In the genomic region with DNA sequence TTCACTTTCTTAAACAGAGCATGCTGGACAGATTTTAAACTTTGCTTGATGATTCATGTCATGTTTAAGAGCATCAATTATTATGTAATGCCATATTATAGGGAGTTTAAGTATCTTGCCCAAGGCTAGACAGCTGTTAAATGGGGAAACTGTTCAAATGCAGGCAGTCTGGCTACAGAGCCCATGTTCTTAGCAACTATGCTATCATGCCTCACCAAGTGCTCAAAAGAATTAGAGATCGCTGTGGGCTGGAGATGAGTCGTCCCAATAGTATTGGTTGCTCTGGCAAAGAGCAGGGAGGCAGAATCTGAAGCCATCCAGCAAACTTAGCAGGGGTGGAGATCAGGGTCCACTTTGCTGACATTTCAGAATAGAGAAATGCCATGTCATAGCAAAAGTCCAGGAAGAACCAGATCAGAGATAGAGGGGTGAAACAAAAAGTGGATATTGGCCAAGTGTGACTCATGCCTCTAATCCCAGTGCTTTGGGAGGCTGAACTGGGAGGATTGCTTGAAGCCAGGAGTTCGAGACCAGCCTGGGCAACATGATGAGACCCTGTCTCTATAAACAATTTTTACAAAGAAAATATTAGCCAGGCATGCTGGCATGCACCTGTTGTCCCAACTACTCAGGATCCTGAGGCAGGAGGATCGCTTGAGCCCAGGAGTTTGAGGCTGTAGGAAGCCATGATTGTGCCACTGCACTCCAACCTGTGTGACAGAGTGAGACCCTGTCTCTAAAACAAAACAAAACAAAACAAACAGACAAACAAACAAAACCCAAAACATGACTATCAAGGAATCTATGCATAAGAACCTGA, we compare ENCODE assay signal across 1 cellular context.
A peak's percentile ranks its signal among the peaks of the same experiment; 100 is the strongest.
TF ChIP-seq lines count a peak whose summit lies in the region.

No MANE protein-coding gene starts in this region.

TF ChIP-seq in K562, 482 proteins besides CTCF, POLR2A, EP300 and RAD21 (continued from another document and continues in another):
- TF ChIP-seq ETS2 (tag; IDR thresholded peaks at IDR 0.05; ENCODE audit: borderline replicate concordance, poor library complexity, severe bottlenecking), result no peak
- TF ChIP-seq, protein P1, sequence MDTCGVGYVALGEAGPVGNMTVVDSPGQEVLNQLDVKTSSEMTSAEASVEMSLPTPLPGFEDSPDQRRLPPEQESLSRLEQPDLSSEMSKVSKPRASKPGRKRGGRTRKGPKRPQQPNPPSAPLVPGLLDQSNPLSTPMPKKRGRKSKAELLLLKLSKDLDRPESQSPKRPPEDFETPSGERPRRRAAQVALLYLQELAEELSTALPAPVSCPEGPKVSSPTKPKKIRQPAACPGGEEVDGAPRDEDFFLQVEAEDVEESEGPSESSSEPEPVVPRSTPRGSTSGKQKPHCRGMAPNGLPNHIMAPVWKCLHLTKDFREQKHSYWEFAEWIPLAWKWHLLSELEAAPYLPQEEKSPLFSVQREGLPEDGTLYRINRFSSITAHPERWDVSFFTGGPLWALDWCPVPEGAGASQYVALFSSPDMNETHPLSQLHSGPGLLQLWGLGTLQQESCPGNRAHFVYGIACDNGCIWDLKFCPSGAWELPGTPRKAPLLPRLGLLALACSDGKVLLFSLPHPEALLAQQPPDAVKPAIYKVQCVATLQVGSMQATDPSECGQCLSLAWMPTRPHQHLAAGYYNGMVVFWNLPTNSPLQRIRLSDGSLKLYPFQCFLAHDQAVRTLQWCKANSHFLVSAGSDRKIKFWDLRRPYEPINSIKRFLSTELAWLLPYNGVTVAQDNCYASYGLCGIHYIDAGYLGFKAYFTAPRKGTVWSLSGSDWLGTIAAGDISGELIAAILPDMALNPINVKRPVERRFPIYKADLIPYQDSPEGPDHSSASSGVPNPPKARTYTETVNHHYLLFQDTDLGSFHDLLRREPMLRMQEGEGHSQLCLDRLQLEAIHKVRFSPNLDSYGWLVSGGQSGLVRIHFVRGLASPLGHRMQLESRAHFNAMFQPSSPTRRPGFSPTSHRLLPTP (IDR thresholded peaks at IDR 0.05; ENCODE audit: borderline replicate concordance, extremely low read depth, insufficient read length), result peak; percentile 89
- TF ChIP-seq ZNF561 (CRISPR knock-in tag; conservative IDR thresholded peaks at IDR 0.05), result no peak
- TF ChIP-seq FOSL1 (tag; conservative IDR thresholded peaks at IDR 0.05), result peak; percentile 99
- TF ChIP-seq, protein P2, sequence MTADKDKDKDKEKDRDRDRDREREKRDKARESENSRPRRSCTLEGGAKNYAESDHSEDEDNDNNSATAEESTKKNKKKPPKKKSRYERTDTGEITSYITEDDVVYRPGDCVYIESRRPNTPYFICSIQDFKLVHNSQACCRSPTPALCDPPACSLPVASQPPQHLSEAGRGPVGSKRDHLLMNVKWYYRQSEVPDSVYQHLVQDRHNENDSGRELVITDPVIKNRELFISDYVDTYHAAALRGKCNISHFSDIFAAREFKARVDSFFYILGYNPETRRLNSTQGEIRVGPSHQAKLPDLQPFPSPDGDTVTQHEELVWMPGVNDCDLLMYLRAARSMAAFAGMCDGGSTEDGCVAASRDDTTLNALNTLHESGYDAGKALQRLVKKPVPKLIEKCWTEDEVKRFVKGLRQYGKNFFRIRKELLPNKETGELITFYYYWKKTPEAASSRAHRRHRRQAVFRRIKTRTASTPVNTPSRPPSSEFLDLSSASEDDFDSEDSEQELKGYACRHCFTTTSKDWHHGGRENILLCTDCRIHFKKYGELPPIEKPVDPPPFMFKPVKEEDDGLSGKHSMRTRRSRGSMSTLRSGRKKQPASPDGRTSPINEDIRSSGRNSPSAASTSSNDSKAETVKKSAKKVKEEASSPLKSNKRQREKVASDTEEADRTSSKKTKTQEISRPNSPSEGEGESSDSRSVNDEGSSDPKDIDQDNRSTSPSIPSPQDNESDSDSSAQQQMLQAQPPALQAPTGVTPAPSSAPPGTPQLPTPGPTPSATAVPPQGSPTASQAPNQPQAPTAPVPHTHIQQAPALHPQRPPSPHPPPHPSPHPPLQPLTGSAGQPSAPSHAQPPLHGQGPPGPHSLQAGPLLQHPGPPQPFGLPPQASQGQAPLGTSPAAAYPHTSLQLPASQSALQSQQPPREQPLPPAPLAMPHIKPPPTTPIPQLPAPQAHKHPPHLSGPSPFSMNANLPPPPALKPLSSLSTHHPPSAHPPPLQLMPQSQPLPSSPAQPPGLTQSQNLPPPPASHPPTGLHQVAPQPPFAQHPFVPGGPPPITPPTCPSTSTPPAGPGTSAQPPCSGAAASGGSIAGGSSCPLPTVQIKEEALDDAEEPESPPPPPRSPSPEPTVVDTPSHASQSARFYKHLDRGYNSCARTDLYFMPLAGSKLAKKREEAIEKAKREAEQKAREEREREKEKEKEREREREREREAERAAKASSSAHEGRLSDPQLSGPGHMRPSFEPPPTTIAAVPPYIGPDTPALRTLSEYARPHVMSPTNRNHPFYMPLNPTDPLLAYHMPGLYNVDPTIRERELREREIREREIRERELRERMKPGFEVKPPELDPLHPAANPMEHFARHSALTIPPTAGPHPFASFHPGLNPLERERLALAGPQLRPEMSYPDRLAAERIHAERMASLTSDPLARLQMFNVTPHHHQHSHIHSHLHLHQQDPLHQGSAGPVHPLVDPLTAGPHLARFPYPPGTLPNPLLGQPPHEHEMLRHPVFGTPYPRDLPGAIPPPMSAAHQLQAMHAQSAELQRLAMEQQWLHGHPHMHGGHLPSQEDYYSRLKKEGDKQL (CRISPR knock-in tag; IDR thresholded peaks at IDR 0.05; ENCODE audit: borderline replicate concordance), result no peak
- no peak for TF ChIP-seq PCBP1 (IDR thresholded peaks at IDR 0.05; ENCODE audit: low read depth, low read length, poor library complexity, severe bottlenecking)
- TF ChIP-seq ZNF644 (tag; IDR thresholded peaks at IDR 0.05; ENCODE audit: low read depth), result no peak
- TF ChIP-seq, protein P3, sequence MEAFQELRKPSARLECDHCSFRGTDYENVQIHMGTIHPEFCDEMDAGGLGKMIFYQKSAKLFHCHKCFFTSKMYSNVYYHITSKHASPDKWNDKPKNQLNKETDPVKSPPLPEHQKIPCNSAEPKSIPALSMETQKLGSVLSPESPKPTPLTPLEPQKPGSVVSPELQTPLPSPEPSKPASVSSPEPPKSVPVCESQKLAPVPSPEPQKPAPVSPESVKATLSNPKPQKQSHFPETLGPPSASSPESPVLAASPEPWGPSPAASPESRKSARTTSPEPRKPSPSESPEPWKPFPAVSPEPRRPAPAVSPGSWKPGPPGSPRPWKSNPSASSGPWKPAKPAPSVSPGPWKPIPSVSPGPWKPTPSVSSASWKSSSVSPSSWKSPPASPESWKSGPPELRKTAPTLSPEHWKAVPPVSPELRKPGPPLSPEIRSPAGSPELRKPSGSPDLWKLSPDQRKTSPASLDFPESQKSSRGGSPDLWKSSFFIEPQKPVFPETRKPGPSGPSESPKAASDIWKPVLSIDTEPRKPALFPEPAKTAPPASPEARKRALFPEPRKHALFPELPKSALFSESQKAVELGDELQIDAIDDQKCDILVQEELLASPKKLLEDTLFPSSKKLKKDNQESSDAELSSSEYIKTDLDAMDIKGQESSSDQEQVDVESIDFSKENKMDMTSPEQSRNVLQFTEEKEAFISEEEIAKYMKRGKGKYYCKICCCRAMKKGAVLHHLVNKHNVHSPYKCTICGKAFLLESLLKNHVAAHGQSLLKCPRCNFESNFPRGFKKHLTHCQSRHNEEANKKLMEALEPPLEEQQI (IDR thresholded peaks at IDR 0.05), result peak; percentile 95
- TF ChIP-seq NCOA1 (IDR thresholded peaks at IDR 0.05; ENCODE audit: low read depth), result 0 out of 2 replicates have a peak, but pooled peaks have one; percentile 51
- TF ChIP-seq ZKSCAN8 (CRISPR knock-in tag; IDR thresholded peaks at IDR 0.05), result no peak
- TF ChIP-seq ZNF12 (CRISPR knock-in tag; IDR thresholded peaks at IDR 0.05), result no peak
- TF ChIP-seq ZFX (CRISPR knock-in tag; IDR thresholded peaks at IDR 0.05), result no peak
- no peak for TF ChIP-seq ZNF143 (CRISPR knock-in tag; IDR thresholded peaks at IDR 0.05)
- 0 out of 4 replicates have a peak, but pooled peaks of 1 of the 2 experiments have one; percentile 17 for TF ChIP-seq FOXK2 (conservative IDR thresholded peaks at IDR 0.05 in 1 of 2, IDR thresholded peaks at IDR 0.05 in 1 of 2; ENCODE audit: low read depth in 2 of 2)
- no peak for TF ChIP-seq ZNF764 (CRISPR knock-in tag; IDR thresholded peaks at IDR 0.05; ENCODE audit: low read depth)
- TF ChIP-seq, protein P4, sequence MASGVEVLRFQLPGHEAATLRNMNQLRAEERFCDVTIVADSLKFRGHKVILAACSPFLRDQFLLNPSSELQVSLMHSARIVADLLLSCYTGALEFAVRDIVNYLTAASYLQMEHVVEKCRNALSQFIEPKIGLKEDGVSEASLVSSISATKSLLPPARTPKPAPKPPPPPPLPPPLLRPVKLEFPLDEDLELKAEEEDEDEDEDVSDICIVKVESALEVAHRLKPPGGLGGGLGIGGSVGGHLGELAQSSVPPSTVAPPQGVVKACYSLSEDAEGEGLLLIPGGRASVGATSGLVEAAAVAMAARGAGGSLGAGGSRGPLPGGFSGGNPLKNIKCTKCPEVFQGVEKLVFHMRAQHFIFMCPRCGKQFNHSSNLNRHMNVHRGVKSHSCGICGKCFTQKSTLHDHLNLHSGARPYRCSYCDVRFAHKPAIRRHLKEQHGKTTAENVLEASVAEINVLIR (CRISPR knock-in tag; IDR thresholded peaks at IDR 0.05), result no peak
- no peak for TF ChIP-seq BDP1 (IDR thresholded peaks at IDR 0.05; ENCODE audit: insufficient read depth, insufficient read length)
- TF ChIP-seq EWSR1 (IDR thresholded peaks at IDR 0.05; ENCODE audit: borderline replicate concordance, low read depth, partially characterized antibody), result no peak
- TF ChIP-seq BRD9 (IDR thresholded peaks at IDR 0.05; ENCODE audit: low read depth, partially characterized antibody), result peak; percentile 41
- no peak for TF ChIP-seq RBM15 (IDR thresholded peaks at IDR 0.05; ENCODE audit: insufficient read depth, low read length)
- TF ChIP-seq SAFB (IDR thresholded peaks at IDR 0.05; ENCODE audit: borderline replicate concordance, low read depth, low read length), result no peak
- TF ChIP-seq PHTF2 (CRISPR knock-in tag; IDR thresholded peaks at IDR 0.05), result no peak
- TF ChIP-seq SLC30A9 (CRISPR knock-in tag; IDR thresholded peaks at IDR 0.05), result no peak
- TF ChIP-seq KDM1A (IDR thresholded peaks at IDR 0.05), result peak; percentile 84 to 94
- no peak for TF ChIP-seq SRSF1 (IDR thresholded peaks at IDR 0.05; ENCODE audit: low read depth, low read length)
- TF ChIP-seq MAFK (IDR thresholded peaks at IDR 0.05; ENCODE audit: low read length), result peak; percentile 94
- TF ChIP-seq CAMTA2 (CRISPR knock-in tag; conservative IDR thresholded peaks at IDR 0.05), result no peak
- TF ChIP-seq ZNF778 (CRISPR knock-in tag; IDR thresholded peaks at IDR 0.05), result no peak
- TF ChIP-seq RAD51 (IDR thresholded peaks at IDR 0.05; ENCODE audit: borderline replicate concordance, low read depth), result no peak; the same call in 1 of the 2 replicates
- TF ChIP-seq, protein P5, sequence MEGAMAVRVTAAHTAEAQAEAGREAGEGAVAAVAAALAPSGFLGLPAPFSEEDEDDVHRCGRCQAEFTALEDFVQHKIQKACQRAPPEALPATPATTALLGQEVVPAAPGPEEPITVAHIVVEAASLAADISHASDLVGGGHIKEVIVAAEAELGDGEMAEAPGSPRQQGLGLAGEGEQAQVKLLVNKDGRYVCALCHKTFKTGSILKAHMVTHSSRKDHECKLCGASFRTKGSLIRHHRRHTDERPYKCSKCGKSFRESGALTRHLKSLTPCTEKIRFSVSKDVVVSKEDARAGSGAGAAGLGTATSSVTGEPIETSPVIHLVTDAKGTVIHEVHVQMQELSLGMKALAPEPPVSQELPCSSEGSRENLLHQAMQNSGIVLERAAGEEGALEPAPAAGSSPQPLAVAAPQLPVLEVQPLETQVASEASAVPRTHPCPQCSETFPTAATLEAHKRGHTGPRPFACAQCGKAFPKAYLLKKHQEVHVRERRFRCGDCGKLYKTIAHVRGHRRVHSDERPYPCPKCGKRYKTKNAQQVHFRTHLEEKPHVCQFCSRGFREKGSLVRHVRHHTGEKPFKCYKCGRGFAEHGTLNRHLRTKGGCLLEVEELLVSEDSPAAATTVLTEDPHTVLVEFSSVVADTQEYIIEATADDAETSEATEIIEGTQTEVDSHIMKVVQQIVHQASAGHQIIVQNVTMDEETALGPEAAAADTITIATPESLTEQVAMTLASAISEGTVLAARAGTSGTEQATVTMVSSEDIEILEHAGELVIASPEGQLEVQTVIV (CRISPR knock-in tag; IDR thresholded peaks at IDR 0.05; ENCODE audit: borderline replicate concordance), result no peak
- TF ChIP-seq, protein P6, sequence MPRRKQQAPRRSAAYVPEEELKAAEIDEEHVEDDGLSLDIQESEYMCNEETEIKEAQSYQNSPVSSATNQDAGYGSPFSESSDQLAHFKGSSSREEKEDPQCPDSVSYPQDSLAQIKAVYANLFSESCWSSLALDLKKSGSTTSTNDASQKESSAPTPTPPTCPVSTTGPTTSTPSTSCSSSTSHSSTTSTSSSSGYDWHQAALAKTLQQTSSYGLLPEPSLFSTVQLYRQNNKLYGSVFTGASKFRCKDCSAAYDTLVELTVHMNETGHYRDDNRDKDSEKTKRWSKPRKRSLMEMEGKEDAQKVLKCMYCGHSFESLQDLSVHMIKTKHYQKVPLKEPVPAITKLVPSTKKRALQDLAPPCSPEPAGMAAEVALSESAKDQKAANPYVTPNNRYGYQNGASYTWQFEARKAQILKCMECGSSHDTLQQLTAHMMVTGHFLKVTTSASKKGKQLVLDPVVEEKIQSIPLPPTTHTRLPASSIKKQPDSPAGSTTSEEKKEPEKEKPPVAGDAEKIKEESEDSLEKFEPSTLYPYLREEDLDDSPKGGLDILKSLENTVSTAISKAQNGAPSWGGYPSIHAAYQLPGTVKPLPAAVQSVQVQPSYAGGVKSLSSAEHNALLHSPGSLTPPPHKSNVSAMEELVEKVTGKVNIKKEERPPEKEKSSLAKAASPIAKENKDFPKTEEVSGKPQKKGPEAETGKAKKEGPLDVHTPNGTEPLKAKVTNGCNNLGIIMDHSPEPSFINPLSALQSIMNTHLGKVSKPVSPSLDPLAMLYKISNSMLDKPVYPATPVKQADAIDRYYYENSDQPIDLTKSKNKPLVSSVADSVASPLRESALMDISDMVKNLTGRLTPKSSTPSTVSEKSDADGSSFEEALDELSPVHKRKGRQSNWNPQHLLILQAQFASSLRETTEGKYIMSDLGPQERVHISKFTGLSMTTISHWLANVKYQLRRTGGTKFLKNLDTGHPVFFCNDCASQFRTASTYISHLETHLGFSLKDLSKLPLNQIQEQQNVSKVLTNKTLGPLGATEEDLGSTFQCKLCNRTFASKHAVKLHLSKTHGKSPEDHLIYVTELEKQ (CRISPR knock-in tag; IDR thresholded peaks at IDR 0.05), result no peak
- no peak for TF ChIP-seq MYBL2 (IDR thresholded peaks at IDR 0.05; ENCODE audit: low read depth)
- TF ChIP-seq MYBL2 (CRISPR knock-in tag; IDR thresholded peaks at IDR 0.05; ENCODE audit: borderline replicate concordance), result no peak
- TF ChIP-seq ADNP (tag; IDR thresholded peaks at IDR 0.05), result peak; percentile 100
- TF ChIP-seq FUS (optimal IDR thresholded peaks at IDR 0.05; ENCODE audit: low read depth, low read length), result no peak
- TF ChIP-seq CHD1 (IDR thresholded peaks at IDR 0.05; ENCODE audit: low read length), result no peak
- 0 out of 2 replicates have a peak, but pooled peaks have one; percentile 20 for TF ChIP-seq EGR1 (conservative IDR thresholded peaks at IDR 0.05)
- TF ChIP-seq ZNF431 (CRISPR knock-in tag; IDR thresholded peaks at IDR 0.05), result no peak
- 0 out of 2 replicates have a peak, but pooled peaks have one; percentile 60 for TF ChIP-seq LEF1 (IDR thresholded peaks at IDR 0.05)
- TF ChIP-seq ZZZ3 (IDR thresholded peaks at IDR 0.05), result no peak
- no peak for TF ChIP-seq RBM17 (IDR thresholded peaks at IDR 0.05; ENCODE audit: borderline replicate concordance, low read depth, low read length)
- peak; percentile 51; the same call in 1 of the 2 replicates for TF ChIP-seq CBFA2T2 (conservative IDR thresholded peaks at IDR 0.05)
- TF ChIP-seq SNRNP70 (optimal IDR thresholded peaks at IDR 0.05; ENCODE audit: low read depth, low read length), result no peak
- no peak for TF ChIP-seq FOXA1 (IDR thresholded peaks at IDR 0.05; ENCODE audit: borderline replicate concordance)
- TF ChIP-seq GTF2E2 (tag; IDR thresholded peaks at IDR 0.05), result no peak
